Comparison of ENCODE assay signal across 15 cellular contexts in genomic region chr3:113247664-113248458, GRCh38. TPM values are rescaled to one million over a fixed set of nuclear protein-coding genes. Genes with fewer than 3 reads are reported as not detected.
A peak's percentile ranks its signal among the peaks of the same experiment; 100 is the strongest.
DNase-seq lines count a peak whose midpoint lies in the region; ATAC-seq, FAIRE-seq and TF ChIP-seq lines count a peak whose summit lies in the region.
"Had no signal": no experiment of that assay in that cellular context is flagged by ENCODE, and none has a peak within 500 bp of the region (broad histone marks: within the 10 kb centered on the region; RNA-seq: fewer than 3 reads in every experiment).

No MANE protein-coding gene starts in this region.

- dilution Hi-C loops in keratinocyte (cut with MboI; ENCODE audit: extremely low pct_ligation_motif_present, low sequenced_read_pairs), result no loop called here

- no peaks in the 10 kb centered on the region for H3K9me1 ChIP-seq in keratinocyte (ENCODE audit: control insufficient read depth, extremely low read depth, insufficient read depth, low read length)

- H3F3A ChIP-seq in GM23248 (ENCODE audit: insufficient read depth), result peaks cover 43% of the 10 kb centered on the region

- H3K79me2 ChIP-seq in GM23248 (ENCODE audit: insufficient read depth), result peaks cover 36% of the 10 kb centered on the region
- H3K79me2 ChIP-seq in keratinocyte (ENCODE audit: control insufficient read depth, insufficient read depth, low read length), result no peaks in the 10 kb centered on the region

- peak overlapping the region; percentile 79 for H3K4me2 ChIP-seq in GM23248 (ENCODE audit: unreplicated experiment)
- H3K4me2 ChIP-seq in keratinocyte (ENCODE audit: control insufficient read depth, extremely low read depth, insufficient read depth, low read depth, low read length), result peak overlapping the region; percentile 74

- DNase-seq in GM23248 (peak; percentile 50), keratinocyte (ENCODE audit: low read depth, low spot score) (no peak), prostate gland (ENCODE audit: low spot score) (no peak), NCI-H1930 (lab: John Stamatoyannopoulos, UW) (no peak), T1000 (lab: John Stamatoyannopoulos, UW) (no peak)
- DNase-seq in activated CD4-positive, alpha-beta T cell treated with anti-CD3 and anti-CD28 coated beads for 4 hours, result no peak
- DNase-seq: activated CD4-positive, alpha-beta T cell treated with anti-CD3 and anti-CD28 coated beads, Interleukin-2, amount 50 U/mL, for 1 hour; COR-L47; effector memory CD8-positive, alpha-beta T cell; NCI-H446 treated with DMSO at 0.1 percent for 48 hours; T-cell; upper lobe of left lung had no signal

- H3K9ac ChIP-seq in GM23248, result peak overlapping the region; percentile 62
- no peak overlapping the region for H3K9ac ChIP-seq in keratinocyte (ENCODE audit: control insufficient read depth, extremely low read depth, insufficient read depth, low read length)

- H4K20me1 ChIP-seq in GM23248 (ENCODE audit: insufficient read depth) (no peaks in the 10 kb centered on the region), keratinocyte (ENCODE audit: control insufficient read depth, extremely low read depth, insufficient read depth, low read length) (no peaks in the 10 kb centered on the region)

- H3K4me3 ChIP-seq in GM23248, result no peak overlapping the region
- H3K4me3 ChIP-seq in esophagus (ENCODE audit: low read depth in 1 of 2, low read length in 2 of 2), result no peak overlapping the region
- H3K4me3 ChIP-seq in keratinocyte (ENCODE audit: control insufficient read depth in 2 of 3, extremely low read depth in 1 of 3, insufficient read depth in 2 of 3, low read depth in 1 of 3, low read length in 3 of 3), result no peak overlapping the region
- H3K4me3 ChIP-seq in prostate gland, result no peak overlapping the region
- H3K4me3 ChIP-seq: upper lobe of left lung had no signal

- TF ChIP-seq POLR2A in prostate gland (IDR thresholded peaks at IDR 0.05), result no peak

- no peak for TF ChIP-seq CTCF in keratinocyte (optimal IDR thresholded peaks at IDR 0.05 in 1 of 3, IDR thresholded peaks at IDR 0.05 in 1 of 3, conservative IDR thresholded peaks at IDR 0.05 in 1 of 3; ENCODE audit: extremely low read depth in 1 of 3, insufficient read depth in 2 of 3, low read length in 3 of 3)
- no peak for TF ChIP-seq CTCF in prostate gland (IDR thresholded peaks at IDR 0.05)

- H3K36me3 ChIP-seq in GM23248 (ENCODE audit: low read depth) (0 out of 2 replicates have a peak, but pooled peaks cover 6% of the 10 kb centered on the region), esophagus (ENCODE audit: control insufficient read depth in 2 of 2, insufficient read depth in 2 of 2, low read length in 1 of 2) (peaks cover 4 to 7% of the 10 kb centered on the region in 2 donors), keratinocyte (ENCODE audit: control insufficient read depth in 2 of 2, extremely low read depth in 1 of 2, insufficient read depth in 2 of 2, low read length in 2 of 2) (peaks cover 1 to 8% of the 10 kb centered on the region in 2 experiments), prostate gland (peaks cover 0 to 11% of the 10 kb centered on the region in 2 donors)
- H3K36me3 ChIP-seq: upper lobe of left lung had no signal

- ATAC-seq in GM18858 (IDR thresholded peaks at IDR 0.05; ENCODE audit: unreplicated experiment), result no peak
- ATAC-seq: effector memory CD8-positive, alpha-beta T cell; T-cell had no signal

- FAIRE-seq in keratinocyte (lab: Jason Lieb, UNC), result peak; percentile 59

- H3K4me1 ChIP-seq in GM23248 (ENCODE audit: insufficient read depth), result peaks cover 49% of the 10 kb centered on the region
- peaks cover 7 to 9% of the 10 kb centered on the region in 2 donors for H3K4me1 ChIP-seq in esophagus (ENCODE audit: control insufficient read depth in 2 of 2, insufficient read depth in 2 of 2, low read length in 1 of 2)
- H3K4me1 ChIP-seq in keratinocyte (ENCODE audit: control insufficient read depth, extremely low read depth, insufficient read depth, low read length), result peaks cover 44% of the 10 kb centered on the region
- H3K4me1 ChIP-seq in prostate gland (replicated peaks), result no peaks in the 10 kb centered on the region
- H3K4me1 ChIP-seq: upper lobe of left lung had no signal

- peak overlapping the region; percentile 81 for H3K27ac ChIP-seq in GM23248
- H3K27ac ChIP-seq in esophagus (ENCODE audit: low read depth in 2 of 2, low read length in 1 of 2), result peak overlapping the region; percentile 63 to 80
- peak overlapping the region; percentile 64 for H3K27ac ChIP-seq in keratinocyte (ENCODE audit: control insufficient read depth, insufficient read depth, low read length)
- peak overlapping the region; percentile 59 to 68 for H3K27ac ChIP-seq in prostate gland

- no peaks in the 10 kb centered on the region for H3K9me2 ChIP-seq in GM23248 (ENCODE audit: insufficient read depth)

- in situ Hi-C loops in GM23248 (cut with MboI), result no loop called here

- H2AFZ ChIP-seq in GM23248 (peak overlapping the region; percentile 28), keratinocyte (ENCODE audit: control insufficient read depth, low read length) (peak overlapping the region; percentile 50)

- 4 to 5% methylated on average over 7 of the region's 7 CpGs for WGBS in GM23248 (ENCODE audit: low coverage in 1 of 2, low lambda C conversion rate in 2 of 2, missing lambda C conversion rate in 2 of 2), 2 experiments
- 30 to 37% methylated on average over 7 of the region's 7 CpGs for WGBS in esophagus, 2 donors
- 35% methylated on average over 7 of the region's 7 CpGs for WGBS in prostate gland

- H3K27me3 ChIP-seq in GM23248 (replicated peaks; ENCODE audit: insufficient read depth) (no peaks in the 10 kb centered on the region), esophagus (ENCODE audit: control insufficient read depth in 1 of 2, insufficient read depth in 2 of 2, low read length in 2 of 2) (no peaks in the 10 kb centered on the region), keratinocyte (ENCODE audit: control insufficient read depth, extremely low read depth, insufficient read depth, low read length) (no peaks in the 10 kb centered on the region), prostate gland (replicated peaks; ENCODE audit: insufficient read depth) (no peaks in the 10 kb centered on the region)
- H3K27me3 ChIP-seq: upper lobe of left lung had no signal

- H3K9me3 ChIP-seq in GM23248 (ENCODE audit: low read depth) (no peaks in the 10 kb centered on the region), esophagus (ENCODE audit: control insufficient read depth in 2 of 2, insufficient read depth in 1 of 2, low read depth in 1 of 2, low read length in 1 of 2) (no peaks in the 10 kb centered on the region), keratinocyte (ENCODE audit: control insufficient read depth, low read depth, low read length) (no peaks in the 10 kb centered on the region), prostate gland (no peaks in the 10 kb centered on the region)
- H3K9me3 ChIP-seq: upper lobe of left lung had no signal

- intact Hi-C loops in prostate gland (cut with DNase I), result loop anchor here (5.0 kb wide), 1 partner anchor 36 kb away; the partner anchor contains the start of gene BOC

RNA-seq across cellular contexts. Expression of gene BOC, which starts 36.5 kb away (rescaled TPM):
- total RNA-seq in GM23248 (2014; rRNA removed; shearing (Covaris generic)), result 16.8 and 18.4 TPM in 2 replicates
- polyA plus RNA-seq in GM23248 (2016; fragmentation: Nextera tagmentation; extraction: Ambion mirVana) (20.8 and 21.6 TPM in 2 replicates), esophagus (10 to 100 TPM; 26.6 to 29.6 TPM), keratinocyte (9.3 to 11.3 TPM (median 11.2 TPM) in 3 replicates)
- polyA plus RNA-seq in keratinocyte (2011; ENCODE audit: low read depth), result 7.9 TPM
- polyA plus RNA-seq in keratinocyte (2011; cell fraction: cytosol; rRNA removed), result 8.5 and 12.4 TPM in 2 replicates
- 17.8 and 22.0 TPM in 2 replicates for polyA plus RNA-seq in keratinocyte (2011; cell fraction: nucleus; rRNA removed)
- polyA plus RNA-seq in keratinocyte (2012; ENCODE audit: low replicate concordance), result 5.5 and 8.0 TPM in 2 replicates
- polyA minus RNA-seq in keratinocyte, result 16.0 to 20.6 TPM (median 16.2 TPM) in 3 replicates
- 5.9 TPM for polyA minus RNA-seq in keratinocyte (2011; cell fraction: cytosol; rRNA and poly(A)+ RNA removed)
- polyA minus RNA-seq in keratinocyte (2011; cell fraction: nucleus; rRNA and poly(A)+ RNA removed), result 16.7 and 20.6 TPM in 2 replicates
- total RNA-seq in prostate gland, result 10 to 100 TPM; 41.4 to 42.3 TPM
- total RNA-seq: mononuclear cell had no signal
